In genomic region chr5:61754792-61755191, GRCh38 we compare ENCODE assay signal across 1 cellular context.
TF ChIP-seq lines count a peak whose summit lies in the region.

No MANE protein-coding gene starts in this region.

TF ChIP-seq in WTC11, 78 proteins besides CTCF, POLR2A, EP300 and RAD21:
- no peak for TF ChIP-seq AFF4 (CRISPR knock-in tag; IDR thresholded peaks at IDR 0.05; ENCODE audit: borderline replicate concordance)
